Comparison of ENCODE assay signal across 34 cellular contexts in genomic region chr15:73495171-73495570, GRCh38. TPM values are rescaled to one million over a fixed set of nuclear protein-coding genes. Genes with fewer than 3 reads are reported as not detected.
"Had no signal": no experiment of that assay in that cellular context is flagged by ENCODE, and none has a peak within 500 bp of the region (broad histone marks: within the 10 kb centered on the region; RNA-seq: fewer than 3 reads in every experiment).

No MANE protein-coding gene starts in this region.

- H3K36me3 Mint-ChIP-seq: activated CD8-positive, alpha-beta memory T cell treated with anti-CD3 and anti-CD28 coated beads, Interleukin-2, amount 10 ng/mL, durations not matched to agents 7 days and 5 days; activated naive CD8-positive, alpha-beta T cell treated with anti-CD3 and anti-CD28 coated beads for 36 hours had no signal

- DNase-seq: activated CD4-positive, alpha-beta memory T cell treated with anti-CD3 and anti-CD28 coated beads, Interleukin-2, amount 10 ng/mL, durations not matched to agents 7 days and 5 days; activated CD4-positive, alpha-beta T cell treated with anti-CD3 and anti-CD28 coated beads for 1 hour; activated CD4-positive, alpha-beta T cell treated with anti-CD3 and anti-CD28 coated beads for 48 hours; activated CD4-positive, CD25-positive, alpha-beta regulatory T cell; activated CD8-positive, alpha-beta memory T cell treated with anti-CD3 and anti-CD28 coated beads for 24 hours; activated CD8-positive, alpha-beta memory T cell treated with anti-CD3 and anti-CD28 coated beads, Interleukin-2, amount 10 ng/mL, durations not matched to agents 7 days and 5 days; activated CD8-positive, alpha-beta memory T cell treated with anti-CD3 and anti-CD28 coated beads, Interleukin-2, amount 50 U/mL, for 48 hours; activated effector memory CD4-positive, alpha-beta T cell treated with anti-CD3 and anti-CD28 coated beads, Interleukin-2, amount 50 U/mL, for 16 hours; activated naive CD4-positive, alpha-beta T cell; activated naive CD4-positive, alpha-beta T cell treated with anti-CD3 and anti-CD28 coated beads, Interleukin-2, amount 50 U/mL, for 16 hours; activated naive CD8-positive, alpha-beta T cell treated with anti-CD3 and anti-CD28 coated beads for 36 hours; activated T-cell treated with anti-CD3 and anti-CD28 coated beads, Interleukin-2, amount 50 U/mL, for 72 hours; body of pancreas; central memory CD4-positive, alpha-beta T cell; NCI-H1105; NCI-H1417 treated with DMSO at 0.1 percent for 48 hours; NCI-H187 treated with DMSO at 0.1 percent for 48 hours; NCI-H2081; NCI-H345; NCI-H524 treated with DMSO at 0.1 percent for 48 hours; PC-3; Peyer's patch; RPMI8226; T1000; WERI-Rb-1 had no signal

- H3K27ac Mint-ChIP-seq: activated CD4-positive, alpha-beta memory T cell treated with anti-CD3 and anti-CD28 coated beads, Interleukin-2, amount 10 ng/mL, durations not matched to agents 7 days and 5 days; activated CD8-positive, alpha-beta memory T cell treated with anti-CD3 and anti-CD28 coated beads, Interleukin-2, amount 10 ng/mL, durations not matched to agents 7 days and 5 days; activated naive CD8-positive, alpha-beta T cell treated with anti-CD3 and anti-CD28 coated beads for 36 hours; activated T-cell treated with anti-CD3 and anti-CD28 coated beads, Interleukin-2, amount 50 U/mL, for 72 hours; activated T-helper 17 cell treated with anti-CD3 and anti-CD28 coated beads, Interleukin-2, amount 50 U/mL, for 72 hours had no signal

- H3K4me3 ChIP-seq: body of pancreas, K562, Peyer's patch had no signal

- H3K4me3 Mint-ChIP-seq: activated CD4-positive, alpha-beta memory T cell treated with anti-CD3 and anti-CD28 coated beads, Interleukin-2, amount 10 ng/mL, durations not matched to agents 7 days and 5 days; activated CD8-positive, alpha-beta memory T cell treated with anti-CD3 and anti-CD28 coated beads, Interleukin-2, amount 10 ng/mL, durations not matched to agents 7 days and 5 days; activated naive CD8-positive, alpha-beta T cell treated with anti-CD3 and anti-CD28 coated beads for 36 hours; activated T-cell treated with anti-CD3 and anti-CD28 coated beads, Interleukin-2, amount 50 U/mL, for 72 hours; activated T-helper 17 cell treated with anti-CD3 and anti-CD28 coated beads, Interleukin-2, amount 50 U/mL, for 72 hours had no signal

- H3K9me3 ChIP-seq: body of pancreas, Peyer's patch had no signal

- ATAC-seq: activated CD8-positive, alpha-beta memory T cell treated with anti-CD3 and anti-CD28 coated beads, Interleukin-2, amount 10 ng/mL, durations not matched to agents 7 days and 5 days; activated T-cell treated with anti-CD3 and anti-CD28 coated beads, Interleukin-2, amount 50 U/mL, for 72 hours; activated T-helper 17 cell treated with anti-CD3 and anti-CD28 coated beads, Interleukin-2, amount 50 U/mL, for 72 hours; body of pancreas; K562; PC-3 had no signal

- H3K27me3 ChIP-seq: body of pancreas, Peyer's patch had no signal

- H3K27ac ChIP-seq: body of pancreas, Peyer's patch, WERI-Rb-1 had no signal

- H3K36me3 ChIP-seq: Peyer's patch, WERI-Rb-1 had no signal

- H3K4me1 Mint-ChIP-seq: activated CD4-positive, alpha-beta memory T cell treated with anti-CD3 and anti-CD28 coated beads, Interleukin-2, amount 10 ng/mL, durations not matched to agents 7 days and 5 days; activated CD8-positive, alpha-beta memory T cell treated with anti-CD3 and anti-CD28 coated beads, Interleukin-2, amount 10 ng/mL, durations not matched to agents 7 days and 5 days; activated naive CD8-positive, alpha-beta T cell treated with anti-CD3 and anti-CD28 coated beads for 36 hours; activated T-helper 17 cell treated with anti-CD3 and anti-CD28 coated beads, Interleukin-2, amount 50 U/mL, for 72 hours had no signal

- H3K9me3 Mint-ChIP-seq: activated CD4-positive, alpha-beta memory T cell treated with anti-CD3 and anti-CD28 coated beads, Interleukin-2, amount 10 ng/mL, durations not matched to agents 7 days and 5 days; activated naive CD8-positive, alpha-beta T cell treated with anti-CD3 and anti-CD28 coated beads for 36 hours; activated T-cell treated with anti-CD3 and anti-CD28 coated beads, Interleukin-2, amount 50 U/mL, for 72 hours; activated T-helper 17 cell treated with anti-CD3 and anti-CD28 coated beads, Interleukin-2, amount 50 U/mL, for 72 hours had no signal

- H3K4me1 ChIP-seq: body of pancreas, Peyer's patch had no signal

RNA-seq across cellular contexts. Expression of gene REC114, which starts 52.2 kb away (rescaled TPM):
- total RNA-seq: activated CD4-positive, alpha-beta memory T cell treated with anti-CD3 and anti-CD28 coated beads, Interleukin-2, amount 10 ng/mL, durations not matched to agents 7 days and 5 days; activated CD8-positive, alpha-beta memory T cell treated with anti-CD3 and anti-CD28 coated beads, Interleukin-2, amount 10 ng/mL, durations not matched to agents 7 days and 5 days; activated naive CD8-positive, alpha-beta T cell treated with anti-CD3 and anti-CD28 coated beads for 36 hours; activated T-cell treated with anti-CD3 and anti-CD28 coated beads, Interleukin-2, amount 50 U/mL, for 72 hours; activated T-helper 17 cell treated with anti-CD3 and anti-CD28 coated beads, Interleukin-2, amount 50 U/mL, for 72 hours; astrocyte; body of pancreas; bronchial epithelial cell; K562; M059J; NCI-H460; PC-3; Peyer's patch; T-helper 1 cell treated with Interleukin-12 subunit alpha and Interleukin-12 subunit beta and Interleukin-4 antibody, amounts not matched to agents 30 ng/mL and 1 ng/mL, for 36 hours; T-helper 2 cell treated with Interferon-gamma antibody and Interleukin-4, amounts not matched to agents 100 ng/mL and 5 ng/mL, for 36 hours had no signal
- polyA plus RNA-seq: adipose tissue had no signal
